In the genomic region with DNA sequence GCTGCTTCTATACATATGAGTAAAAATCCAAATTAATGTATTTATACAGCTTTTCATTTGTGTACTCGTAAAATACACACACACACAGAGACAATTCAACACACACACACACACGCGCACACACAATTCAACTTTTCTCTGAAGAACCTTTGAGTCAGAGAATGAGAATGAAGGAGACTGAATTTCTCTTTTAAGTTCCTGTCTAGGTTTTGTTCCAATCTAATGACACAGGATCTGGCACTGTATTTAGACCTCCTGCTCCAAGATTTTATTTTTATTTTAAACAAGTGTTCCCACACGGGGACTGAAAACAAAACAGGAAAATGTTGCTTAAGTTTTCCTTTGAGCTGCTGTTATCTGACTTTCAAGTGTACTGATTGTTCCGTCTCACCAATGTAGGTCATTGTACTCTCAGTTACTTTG, we compare ENCODE assay signal across 14 cellular contexts.
A peak's percentile ranks its signal among the peaks of the same experiment; 100 is the strongest.
DNase-seq lines count a peak whose midpoint lies in the region; ATAC-seq, FAIRE-seq and TF ChIP-seq lines count a peak whose summit lies in the region.
"Had no signal": no experiment of that assay in that cellular context is flagged by ENCODE, and none has a peak within 500 bp of the region (broad histone marks: within the 10 kb centered on the region; RNA-seq: fewer than 3 reads in every experiment).

No MANE protein-coding gene starts in this region.

- H3K27me3 Mint-ChIP-seq in glutamatergic neuron (ENCODE audit: unreplicated experiment): no peaks in the 10 kb centered on the region

- FAIRE-seq in HTR-8/SVneo (lab: Jason Lieb, UNC): no peak
- FAIRE-seq: keratinocyte, TTC549 had no signal

- TF ChIP-seq POLR2A in heart left ventricle (IDR thresholded peaks at IDR 0.05): no peak

- H3K27ac Mint-ChIP-seq in glutamatergic neuron (ENCODE audit: unreplicated experiment): no peak overlapping the region

- WGBS in heart left ventricle, 4 donors: 17 to 28% (median 24%) methylated on average over 5 of the region's 5 CpGs

- DNase-seq in AG08395 (ENCODE audit: low spot score) (peak; percentile 47), caudate nucleus (lab: John Stamatoyannopoulos, UW) (no peak), heart left ventricle (no peak), pulmonary artery endothelial cell (ENCODE audit: low read depth, low spot score) (peak; percentile 75), HTR-8/SVneo (ENCODE audit: insufficient read length, low spot score) (no peak), glutamatergic neuron (no peak), left colon (no peak)
- no peak for DNase-seq in stimulated activated CD4-positive, alpha-beta T cell treated with anti-CD3 and anti-CD28 coated beads, Interleukin-15, amount 100 ng/mL, for 24 hours
- DNase-seq: activated effector memory CD4-positive, alpha-beta T cell treated with anti-CD3 and anti-CD28 coated beads, Interleukin-2, amount 50 U/mL, for 16 hours; naive thymus-derived CD8-positive, alpha-beta T cell; NCI-H2107; SHP77 had no signal

- H3K9me3 Mint-ChIP-seq in glutamatergic neuron (ENCODE audit: unreplicated experiment): no peaks in the 10 kb centered on the region
- H3K9me3 Mint-ChIP-seq: naive thymus-derived CD8-positive, alpha-beta T cell had no signal

- no peaks in the 10 kb centered on the region for H3K27me3 ChIP-seq in heart left ventricle

- no peak for TF ChIP-seq CTCF in heart left ventricle (IDR thresholded peaks at IDR 0.05)
- TF ChIP-seq CTCF in glutamatergic neuron (IDR thresholded peaks at IDR 0.05; ENCODE audit: partially characterized antibody, unreplicated experiment): no peak

- peaks cover 0 to 91% (median 53%) of the 10 kb centered on the region in 12 donors for H3K4me1 ChIP-seq in heart left ventricle

- intact Hi-C loops in heart left ventricle (cut with DNase I) (loop anchor here in 2 of 10 donors (10.0 kb wide), 2 partner anchors 111 to 239 kb away; no protein-coding TSS in a partner anchor), left colon (cut with DNase I, micrococcal nuclease) (no loop called here)

- H3K4me1 Mint-ChIP-seq in glutamatergic neuron (ENCODE audit: low read depth, unreplicated experiment): no peaks in the 10 kb centered on the region
- H3K4me1 Mint-ChIP-seq: naive thymus-derived CD8-positive, alpha-beta T cell had no signal

- H3K27ac ChIP-seq in caudate nucleus (ENCODE audit: low read depth, low read length): peak overlapping the region; percentile 4
- peak overlapping the region; percentile 55 to 90 (median 76) for H3K27ac ChIP-seq in heart left ventricle

- no peaks in the 10 kb centered on the region for H3K9me3 ChIP-seq in heart left ventricle

- no peaks in the 10 kb centered on the region for H3K36me3 Mint-ChIP-seq in glutamatergic neuron (ENCODE audit: unreplicated experiment)
- H3K36me3 Mint-ChIP-seq: naive thymus-derived CD8-positive, alpha-beta T cell had no signal

- H3K4me3 ChIP-seq in heart left ventricle: no peak overlapping the region

- H3K36me3 ChIP-seq in heart left ventricle: no peaks in the 10 kb centered on the region

- ATAC-seq in heart left ventricle (peak; percentile 62 to 74 (median 72)), left colon (no peak)
- ATAC-seq: naive thymus-derived CD8-positive, alpha-beta T cell had no signal

- H3K4me3 Mint-ChIP-seq in glutamatergic neuron (ENCODE audit: unreplicated experiment): no peak overlapping the region
- H3K4me3 Mint-ChIP-seq: naive thymus-derived CD8-positive, alpha-beta T cell had no signal

Comparison
In these comparisons a context has a peak if more than half of its experiments do, and no peak if none do; other contexts are left out.
1. DNase-seq: peak in AG08395 (single experiment) and pulmonary artery endothelial cell (single experiment); none in caudate nucleus (0 of 61), heart left ventricle (0 of 5), stimulated activated CD4-positive, alpha-beta T cell treated with anti-CD3 and anti-CD28 coated beads, Interleukin-15, amount 100 ng/mL, for 24 hours (single experiment), HTR-8/SVneo (single experiment), glutamatergic neuron (single experiment) and left colon (0 of 2).